ENCODE assay signal across 14 cellular contexts in genomic region chr10:110275140-110275729, GRCh38.
A peak's percentile ranks its signal among the peaks of the same experiment; 100 is the strongest.
DNase-seq lines count a peak whose midpoint lies in the region; ATAC-seq lines count a peak whose summit lies in the region.
"Had no signal": no experiment of that assay in that cellular context is flagged by ENCODE, and none has a peak within 500 bp of the region (broad histone marks: within the 10 kb centered on the region; RNA-seq: fewer than 3 reads in every experiment).

No MANE protein-coding gene starts in this region.

- DNase-seq in GF-D8 (lab: John Stamatoyannopoulos, UW) (peak; percentile 65), NCI-H69 (lab: John Stamatoyannopoulos, UW) (peak; percentile 72), cerebellar cortex (ENCODE audit: low spot score) (peak; percentile 94), substantia nigra (lab: John Stamatoyannopoulos, UW) (no peak), NCI-H1417 treated with DMSO at 0.1 percent for 48 hours (lab: John Stamatoyannopoulos, UW) (no peak)
- DNase-seq in stimulated activated CD4-positive, alpha-beta T cell treated with anti-CD3 and anti-CD28 coated beads, Interleukin-4, amount 100 ng/mL, for 24 hours = no peak
- DNase-seq: activated effector memory CD4-positive, alpha-beta T cell treated with anti-CD3 and anti-CD28 coated beads, Interleukin-2, amount 50 U/mL, for 16 hours; effector CD8-positive, alpha-beta T cell; mucosa of descending colon; pancreas; transverse colon had no signal

- ATAC-seq in HG03460 (IDR thresholded peaks at IDR 0.05; ENCODE audit: unreplicated experiment) = no peak
- ATAC-seq: mucosa of descending colon, pancreas, SK-N-SH treated with all-trans-retinoic acid at 6 μM for 48 hours, WTC11 had no signal

- H3K27ac ChIP-seq in substantia nigra (ENCODE audit: low read depth, low read length, poor library complexity, severe bottlenecking) = peak overlapping the region; percentile 95

Comparison
In these comparisons a context has a peak if more than half of its experiments do, and no peak if none do; other contexts are left out.
1. DNase-seq: peak in GF-D8 (single experiment), NCI-H69 (single experiment) and cerebellar cortex (single experiment); none in substantia nigra (0 of 49), NCI-H1417 treated with DMSO at 0.1 percent for 48 hours (single experiment) and stimulated activated CD4-positive, alpha-beta T cell treated with anti-CD3 and anti-CD28 coated beads, Interleukin-4, amount 100 ng/mL, for 24 hours (single experiment).